19 cellular contexts compared by ENCODE assay signal in the genomic region with DNA sequence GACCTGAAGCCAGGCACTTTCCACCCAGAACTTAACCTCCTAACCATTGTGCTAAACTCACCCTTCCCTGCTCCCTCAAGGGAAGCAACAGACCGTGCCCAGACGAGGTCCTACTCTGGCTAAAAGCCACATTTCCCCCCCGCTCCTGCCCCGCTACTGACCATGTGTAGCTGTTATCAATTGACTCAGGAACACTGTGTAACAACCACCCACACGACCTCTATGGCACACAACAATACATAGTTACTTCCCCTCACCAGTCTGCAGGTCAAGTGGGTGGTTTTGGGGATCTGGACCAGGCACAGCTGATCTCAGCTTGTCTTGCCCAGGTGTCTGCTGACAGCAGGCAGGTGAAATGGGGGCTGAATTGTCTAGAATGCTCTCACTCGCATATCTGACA.
"Had no signal": no experiment of that assay in that cellular context is flagged by ENCODE, and none has a peak within 500 bp of the region (broad histone marks: within the 10 kb centered on the region; RNA-seq: fewer than 3 reads in every experiment).

No MANE protein-coding gene starts in this region.

- H3K4me1 ChIP-seq: heart left ventricle, parathyroid adenoma, psoas muscle, right lobe of liver, transverse colon had no signal

- H3K9ac ChIP-seq: parathyroid adenoma had no signal

- H3K27me3 ChIP-seq: right lobe of liver had no signal

- H3K36me3 ChIP-seq: heart left ventricle, right lobe of liver, transverse colon had no signal

- H3K79me2 ChIP-seq: parathyroid adenoma had no signal

- H2AFZ ChIP-seq: parathyroid adenoma had no signal

- H3K27ac ChIP-seq: coronary artery, heart left ventricle, parathyroid adenoma, psoas muscle, right lobe of liver, transverse colon had no signal

- DNase-seq: effector CD8-positive, alpha-beta T cell; heart left ventricle; hippocampal formation; islet precursor cell; mammary epithelial cell; natural killer cell; occipital lobe; psoas muscle; retina; right lobe of liver; stimulated activated CD4-positive, alpha-beta T cell treated with anti-CD3 and anti-CD28 coated beads, Interleukin-4, amount 100 ng/mL, for 1 hour; stimulated activated CD8-positive, alpha-beta memory T cell treated with anti-CD3 and anti-CD28 coated beads, Interleukin-4, amount 100 ng/mL, for 48 hours; stimulated activated naive CD8-positive, alpha-beta T cell treated with anti-CD3 and anti-CD28 coated beads, Interleukin-15, Interleukin-2, amounts not matched to agents 100 U/mL and 50 U/mL, for 24 hours; transverse colon had no signal

- H3K4me3 ChIP-seq: coronary artery, heart left ventricle, psoas muscle, right lobe of liver, transverse colon had no signal

- ATAC-seq: esophagus mucosa; heart left ventricle; left lobe of liver; natural killer cell; psoas muscle; right lobe of liver; stimulated activated effector memory CD8-positive, alpha-beta T cell treated with anti-CD3 and anti-CD28 coated beads, Interleukin-12 subunit alpha, Interleukin-12 subunit beta, amount 100 ng/mL, for 72 hours; stimulated activated naive CD8-positive, alpha-beta T cell treated with anti-CD3 and anti-CD28 coated beads, Interleukin-15, Interleukin-2, amounts not matched to agents 100 U/mL and 50 U/mL, for 24 hours had no signal

- H3K9me3 ChIP-seq: heart left ventricle, psoas muscle, right lobe of liver, transverse colon had no signal
